1 cellular context compared by ENCODE assay signal in the genomic region with DNA sequence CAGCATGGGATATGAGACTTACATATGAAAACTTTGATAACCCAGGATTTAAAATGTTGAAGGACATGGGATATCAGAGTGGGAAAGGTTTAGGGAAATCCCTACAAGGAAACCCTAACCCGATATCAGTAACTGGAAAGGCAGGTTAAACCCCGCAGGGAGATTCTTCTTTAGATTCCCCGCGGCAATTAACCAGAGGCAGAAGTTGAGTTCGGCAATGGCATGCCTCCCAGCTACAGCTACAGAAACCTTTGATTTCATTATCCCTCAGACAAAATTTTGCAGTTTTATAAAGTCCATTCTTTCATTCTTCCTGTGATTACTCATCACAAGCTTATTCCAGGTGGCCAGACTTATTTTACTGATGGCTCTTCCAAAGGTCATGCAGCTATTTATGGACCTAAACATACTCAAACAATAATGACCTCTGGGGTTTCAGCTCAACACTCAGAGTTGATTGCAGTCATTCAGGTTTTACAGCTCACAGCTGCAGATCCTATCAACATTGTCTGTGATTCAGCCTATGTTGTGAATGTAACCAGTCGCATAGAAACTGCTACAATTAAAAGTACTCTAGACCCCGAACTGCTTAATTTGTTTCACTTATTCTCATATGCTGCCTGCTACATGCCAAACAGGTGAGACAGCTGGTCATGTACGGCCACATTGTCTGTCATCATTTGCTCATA.
A peak's percentile ranks its signal among the peaks of the same experiment; 100 is the strongest.
TF ChIP-seq lines count a peak whose summit lies in the region.
"Not testable (repeated sequence)": the region's sequence is repeated elsewhere in the genome, so short reads cannot be mapped to it uniquely, and the experiment has no call there.

No MANE protein-coding gene starts in this region.

TF ChIP-seq in HepG2, 621 proteins besides CTCF, POLR2A, EP300 and RAD21 (continues in another document):
- TF ChIP-seq HOXA5 (CRISPR knock-in tag; IDR thresholded peaks at IDR 0.05) (peak; percentile 49; the same call in 1 of the 2 replicates), CREM (IDR thresholded peaks at IDR 0.05) (peak; percentile 16; the same call in 1 of the 2 replicates), TEAD3 (CRISPR knock-in tag; optimal IDR thresholded peaks at IDR 0.05; ENCODE audit: borderline replicate concordance) (peak; percentile 43), NR2F6 (IDR thresholded peaks at IDR 0.05) (peak; percentile 62; the same call in 1 of the 2 replicates), NR2F6 (CRISPR knock-in tag; IDR thresholded peaks at IDR 0.05) (peak; percentile 74), FOXA3 (CRISPR knock-in tag; IDR thresholded peaks at IDR 0.05) (peak; percentile 36; the same call in 1 of the 2 replicates), MIXL1 (CRISPR knock-in tag; IDR thresholded peaks at IDR 0.05) (peak; percentile 61), NR2C2 (CRISPR knock-in tag; IDR thresholded peaks at IDR 0.05; ENCODE audit: borderline replicate concordance) (peak; percentile 29; the same call in 1 of the 2 replicates), HNF4G (IDR thresholded peaks at IDR 0.05; ENCODE audit: borderline replicate concordance, low read depth, low read length) (peak; percentile 12; the same call in 1 of the 2 replicates), SKI (IDR thresholded peaks at IDR 0.05; ENCODE audit: partially characterized antibody) (peak; percentile 21), HNF4A (CRISPR knock-in tag; IDR thresholded peaks at IDR 0.05) (peak; percentile 57), ELF3 (CRISPR knock-in tag; IDR thresholded peaks at IDR 0.05) (peak; percentile 46; the same call in 1 of the 2 replicates), HMG20A (CRISPR knock-in tag; IDR thresholded peaks at IDR 0.05; ENCODE audit: borderline replicate concordance) (peak; percentile 17; the same call in 1 of the 2 replicates), CEBPG (CRISPR knock-in tag; IDR thresholded peaks at IDR 0.05) (peak; percentile 34; the same call in 1 of the 2 replicates), ZNF761 (CRISPR knock-in tag; conservative IDR thresholded peaks at IDR 0.05) (0 out of 2 replicates have a peak, but pooled peaks have one; percentile 45), SOX6 (CRISPR knock-in tag; IDR thresholded peaks at IDR 0.05) (peak; percentile 71), FOSL2 (CRISPR knock-in tag; IDR thresholded peaks at IDR 0.05) (peak; percentile 58), RXRB (CRISPR knock-in tag; IDR thresholded peaks at IDR 0.05; ENCODE audit: borderline replicate concordance) (peak; percentile 50; the same call in 1 of the 2 replicates), GABPA (CRISPR knock-in tag; IDR thresholded peaks at IDR 0.05; ENCODE audit: low read depth) (0 out of 2 replicates have a peak, but pooled peaks have one; percentile 7), RARA (CRISPR knock-in tag; IDR thresholded peaks at IDR 0.05) (peak; percentile 63), SAP130 (CRISPR knock-in tag; IDR thresholded peaks at IDR 0.05; ENCODE audit: low read depth) (peak; percentile 54), MEF2D (CRISPR knock-in tag; IDR thresholded peaks at IDR 0.05) (peak; percentile 98), TBX3 (IDR thresholded peaks at IDR 0.05; ENCODE audit: borderline replicate concordance) (peak; percentile 37; the same call in 1 of the 2 replicates), ESRRA (CRISPR knock-in tag; IDR thresholded peaks at IDR 0.05; ENCODE audit: low read depth) (0 out of 2 replicates have a peak, but pooled peaks have one; percentile 65), MED1 (CRISPR knock-in tag; IDR thresholded peaks at IDR 0.05) (peak; percentile 41; the same call in 1 of the 2 replicates), GATAD2A (CRISPR knock-in tag; IDR thresholded peaks at IDR 0.05) (0 out of 2 replicates have a peak, but pooled peaks have one; percentile 17), FOXP1 (CRISPR knock-in tag; IDR thresholded peaks at IDR 0.05) (peak; percentile 40; the same call in 1 of the 2 replicates), LCORL (CRISPR knock-in tag; IDR thresholded peaks at IDR 0.05) (peak; percentile 51; the same call in 1 of the 2 replicates)
- not testable (repeated sequence) for TF ChIP-seq CREM (CRISPR knock-in tag; IDR thresholded peaks at IDR 0.05); HNF4G (CRISPR knock-in tag; IDR thresholded peaks at IDR 0.05; ENCODE audit: borderline replicate concordance, low read depth); SOX6 (IDR thresholded peaks at IDR 0.05); GABPA (IDR thresholded peaks at IDR 0.05; ENCODE audit: low read depth, low read length); FOXP1 (IDR thresholded peaks at IDR 0.05); LCORL (IDR thresholded peaks at IDR 0.05)
- TF ChIP-seq, protein P1, sequence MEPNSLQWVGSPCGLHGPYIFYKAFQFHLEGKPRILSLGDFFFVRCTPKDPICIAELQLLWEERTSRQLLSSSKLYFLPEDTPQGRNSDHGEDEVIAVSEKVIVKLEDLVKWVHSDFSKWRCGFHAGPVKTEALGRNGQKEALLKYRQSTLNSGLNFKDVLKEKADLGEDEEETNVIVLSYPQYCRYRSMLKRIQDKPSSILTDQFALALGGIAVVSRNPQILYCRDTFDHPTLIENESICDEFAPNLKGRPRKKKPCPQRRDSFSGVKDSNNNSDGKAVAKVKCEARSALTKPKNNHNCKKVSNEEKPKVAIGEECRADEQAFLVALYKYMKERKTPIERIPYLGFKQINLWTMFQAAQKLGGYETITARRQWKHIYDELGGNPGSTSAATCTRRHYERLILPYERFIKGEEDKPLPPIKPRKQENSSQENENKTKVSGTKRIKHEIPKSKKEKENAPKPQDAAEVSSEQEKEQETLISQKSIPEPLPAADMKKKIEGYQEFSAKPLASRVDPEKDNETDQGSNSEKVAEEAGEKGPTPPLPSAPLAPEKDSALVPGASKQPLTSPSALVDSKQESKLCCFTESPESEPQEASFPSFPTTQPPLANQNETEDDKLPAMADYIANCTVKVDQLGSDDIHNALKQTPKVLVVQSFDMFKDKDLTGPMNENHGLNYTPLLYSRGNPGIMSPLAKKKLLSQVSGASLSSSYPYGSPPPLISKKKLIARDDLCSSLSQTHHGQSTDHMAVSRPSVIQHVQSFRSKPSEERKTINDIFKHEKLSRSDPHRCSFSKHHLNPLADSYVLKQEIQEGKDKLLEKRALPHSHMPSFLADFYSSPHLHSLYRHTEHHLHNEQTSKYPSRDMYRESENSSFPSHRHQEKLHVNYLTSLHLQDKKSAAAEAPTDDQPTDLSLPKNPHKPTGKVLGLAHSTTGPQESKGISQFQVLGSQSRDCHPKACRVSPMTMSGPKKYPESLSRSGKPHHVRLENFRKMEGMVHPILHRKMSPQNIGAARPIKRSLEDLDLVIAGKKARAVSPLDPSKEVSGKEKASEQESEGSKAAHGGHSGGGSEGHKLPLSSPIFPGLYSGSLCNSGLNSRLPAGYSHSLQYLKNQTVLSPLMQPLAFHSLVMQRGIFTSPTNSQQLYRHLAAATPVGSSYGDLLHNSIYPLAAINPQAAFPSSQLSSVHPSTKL (CRISPR knock-in tag; IDR thresholded peaks at IDR 0.05) = peak; percentile 57
- TF ChIP-seq, protein P2, sequence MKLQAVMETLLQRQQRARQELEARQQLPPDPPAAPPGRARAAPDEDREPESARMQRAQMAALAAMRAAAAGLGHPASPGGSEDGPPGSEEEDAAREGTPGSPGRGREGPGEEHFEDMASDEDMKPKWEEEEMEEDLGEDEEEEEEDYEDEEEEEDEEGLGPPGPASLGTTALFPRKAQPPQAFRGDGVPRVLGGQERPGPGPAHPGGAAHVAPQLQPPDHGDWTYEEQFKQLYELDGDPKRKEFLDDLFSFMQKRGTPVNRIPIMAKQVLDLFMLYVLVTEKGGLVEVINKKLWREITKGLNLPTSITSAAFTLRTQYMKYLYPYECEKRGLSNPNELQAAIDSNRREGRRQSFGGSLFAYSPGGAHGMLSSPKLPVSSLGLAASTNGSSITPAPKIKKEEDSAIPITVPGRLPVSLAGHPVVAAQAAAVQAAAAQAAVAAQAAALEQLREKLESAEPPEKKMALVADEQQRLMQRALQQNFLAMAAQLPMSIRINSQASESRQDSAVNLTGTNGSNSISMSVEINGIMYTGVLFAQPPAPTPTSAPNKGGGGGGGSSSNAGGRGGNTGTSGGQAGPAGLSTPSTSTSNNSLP (IDR thresholded peaks at IDR 0.05; ENCODE audit: low read depth, low read length) = peak; percentile 65
- TF ChIP-seq, protein P3, sequence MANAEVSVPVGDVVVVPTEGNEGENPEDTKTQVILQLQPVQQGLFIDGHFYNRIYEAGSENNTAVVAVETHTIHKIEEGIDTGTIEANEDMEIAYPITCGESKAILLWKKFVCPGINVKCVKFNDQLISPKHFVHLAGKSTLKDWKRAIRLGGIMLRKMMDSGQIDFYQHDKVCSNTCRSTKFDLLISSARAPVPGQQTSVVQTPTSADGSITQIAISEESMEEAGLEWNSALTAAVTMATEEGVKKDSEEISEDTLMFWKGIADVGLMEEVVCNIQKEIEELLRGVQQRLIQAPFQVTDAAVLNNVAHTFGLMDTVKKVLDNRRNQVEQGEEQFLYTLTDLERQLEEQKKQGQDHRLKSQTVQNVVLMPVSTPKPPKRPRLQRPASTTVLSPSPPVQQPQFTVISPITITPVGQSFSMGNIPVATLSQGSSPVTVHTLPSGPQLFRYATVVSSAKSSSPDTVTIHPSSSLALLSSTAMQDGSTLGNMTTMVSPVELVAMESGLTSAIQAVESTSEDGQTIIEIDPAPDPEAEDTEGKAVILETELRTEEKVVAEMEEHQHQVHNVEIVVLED (CRISPR knock-in tag; IDR thresholded peaks at IDR 0.05; ENCODE audit: borderline replicate concordance) = peak; percentile 27; the same call in 1 of the 2 replicates
- TF ChIP-seq, protein P4, sequence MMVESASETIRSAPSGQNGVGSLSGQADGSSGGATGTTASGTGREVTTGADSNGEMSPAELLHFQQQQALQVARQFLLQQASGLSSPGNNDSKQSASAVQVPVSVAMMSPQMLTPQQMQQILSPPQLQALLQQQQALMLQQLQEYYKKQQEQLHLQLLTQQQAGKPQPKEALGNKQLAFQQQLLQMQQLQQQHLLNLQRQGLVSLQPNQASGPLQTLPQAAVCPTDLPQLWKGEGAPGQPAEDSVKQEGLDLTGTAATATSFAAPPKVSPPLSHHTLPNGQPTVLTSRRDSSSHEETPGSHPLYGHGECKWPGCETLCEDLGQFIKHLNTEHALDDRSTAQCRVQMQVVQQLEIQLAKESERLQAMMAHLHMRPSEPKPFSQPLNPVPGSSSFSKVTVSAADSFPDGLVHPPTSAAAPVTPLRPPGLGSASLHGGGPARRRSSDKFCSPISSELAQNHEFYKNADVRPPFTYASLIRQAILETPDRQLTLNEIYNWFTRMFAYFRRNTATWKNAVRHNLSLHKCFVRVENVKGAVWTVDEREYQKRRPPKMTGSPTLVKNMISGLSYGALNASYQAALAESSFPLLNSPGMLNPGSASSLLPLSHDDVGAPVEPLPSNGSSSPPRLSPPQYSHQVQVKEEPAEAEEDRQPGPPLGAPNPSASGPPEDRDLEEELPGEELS (CRISPR knock-in tag; IDR thresholded peaks at IDR 0.05) = peak; percentile 57
- TF ChIP-seq, protein P5, sequence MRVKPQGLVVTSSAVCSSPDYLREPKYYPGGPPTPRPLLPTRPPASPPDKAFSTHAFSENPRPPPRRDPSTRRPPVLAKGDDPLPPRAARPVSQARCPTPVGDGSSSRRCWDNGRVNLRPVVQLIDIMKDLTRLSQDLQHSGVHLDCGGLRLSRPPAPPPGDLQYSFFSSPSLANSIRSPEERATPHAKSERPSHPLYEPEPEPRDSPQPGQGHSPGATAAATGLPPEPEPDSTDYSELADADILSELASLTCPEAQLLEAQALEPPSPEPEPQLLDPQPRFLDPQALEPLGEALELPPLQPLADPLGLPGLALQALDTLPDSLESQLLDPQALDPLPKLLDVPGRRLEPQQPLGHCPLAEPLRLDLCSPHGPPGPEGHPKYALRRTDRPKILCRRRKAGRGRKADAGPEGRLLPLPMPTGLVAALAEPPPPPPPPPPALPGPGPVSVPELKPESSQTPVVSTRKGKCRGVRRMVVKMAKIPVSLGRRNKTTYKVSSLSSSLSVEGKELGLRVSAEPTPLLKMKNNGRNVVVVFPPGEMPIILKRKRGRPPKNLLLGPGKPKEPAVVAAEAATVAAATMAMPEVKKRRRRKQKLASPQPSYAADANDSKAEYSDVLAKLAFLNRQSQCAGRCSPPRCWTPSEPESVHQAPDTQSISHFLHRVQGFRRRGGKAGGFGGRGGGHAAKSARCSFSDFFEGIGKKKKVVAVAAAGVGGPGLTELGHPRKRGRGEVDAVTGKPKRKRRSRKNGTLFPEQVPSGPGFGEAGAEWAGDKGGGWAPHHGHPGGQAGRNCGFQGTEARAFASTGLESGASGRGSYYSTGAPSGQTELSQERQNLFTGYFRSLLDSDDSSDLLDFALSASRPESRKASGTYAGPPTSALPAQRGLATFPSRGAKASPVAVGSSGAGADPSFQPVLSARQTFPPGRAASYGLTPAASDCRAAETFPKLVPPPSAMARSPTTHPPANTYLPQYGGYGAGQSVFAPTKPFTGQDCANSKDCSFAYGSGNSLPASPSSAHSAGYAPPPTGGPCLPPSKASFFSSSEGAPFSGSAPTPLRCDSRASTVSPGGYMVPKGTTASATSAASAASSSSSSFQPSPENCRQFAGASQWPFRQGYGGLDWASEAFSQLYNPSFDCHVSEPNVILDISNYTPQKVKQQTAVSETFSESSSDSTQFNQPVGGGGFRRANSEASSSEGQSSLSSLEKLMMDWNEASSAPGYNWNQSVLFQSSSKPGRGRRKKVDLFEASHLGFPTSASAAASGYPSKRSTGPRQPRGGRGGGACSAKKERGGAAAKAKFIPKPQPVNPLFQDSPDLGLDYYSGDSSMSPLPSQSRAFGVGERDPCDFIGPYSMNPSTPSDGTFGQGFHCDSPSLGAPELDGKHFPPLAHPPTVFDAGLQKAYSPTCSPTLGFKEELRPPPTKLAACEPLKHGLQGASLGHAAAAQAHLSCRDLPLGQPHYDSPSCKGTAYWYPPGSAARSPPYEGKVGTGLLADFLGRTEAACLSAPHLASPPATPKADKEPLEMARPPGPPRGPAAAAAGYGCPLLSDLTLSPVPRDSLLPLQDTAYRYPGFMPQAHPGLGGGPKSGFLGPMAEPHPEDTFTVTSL (CRISPR knock-in tag; IDR thresholded peaks at IDR 0.05; ENCODE audit: borderline replicate concordance) = peak; percentile 32; the same call in 1 of the 2 replicates
- TF ChIP-seq, protein P6, sequence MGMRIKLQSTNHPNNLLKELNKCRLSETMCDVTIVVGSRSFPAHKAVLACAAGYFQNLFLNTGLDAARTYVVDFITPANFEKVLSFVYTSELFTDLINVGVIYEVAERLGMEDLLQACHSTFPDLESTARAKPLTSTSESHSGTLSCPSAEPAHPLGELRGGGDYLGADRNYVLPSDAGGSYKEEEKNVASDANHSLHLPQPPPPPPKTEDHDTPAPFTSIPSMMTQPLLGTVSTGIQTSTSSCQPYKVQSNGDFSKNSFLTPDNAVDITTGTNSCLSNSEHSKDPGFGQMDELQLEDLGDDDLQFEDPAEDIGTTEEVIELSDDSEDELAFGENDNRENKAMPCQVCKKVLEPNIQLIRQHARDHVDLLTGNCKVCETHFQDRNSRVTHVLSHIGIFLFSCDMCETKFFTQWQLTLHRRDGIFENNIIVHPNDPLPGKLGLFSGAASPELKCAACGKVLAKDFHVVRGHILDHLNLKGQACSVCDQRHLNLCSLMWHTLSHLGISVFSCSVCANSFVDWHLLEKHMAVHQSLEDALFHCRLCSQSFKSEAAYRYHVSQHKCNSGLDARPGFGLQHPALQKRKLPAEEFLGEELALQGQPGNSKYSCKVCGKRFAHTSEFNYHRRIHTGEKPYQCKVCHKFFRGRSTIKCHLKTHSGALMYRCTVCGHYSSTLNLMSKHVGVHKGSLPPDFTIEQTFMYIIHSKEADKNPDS (CRISPR knock-in tag; IDR thresholded peaks at IDR 0.05) = 0 out of 2 replicates have a peak, but pooled peaks have one; percentile 27
